In the genomic region with DNA sequence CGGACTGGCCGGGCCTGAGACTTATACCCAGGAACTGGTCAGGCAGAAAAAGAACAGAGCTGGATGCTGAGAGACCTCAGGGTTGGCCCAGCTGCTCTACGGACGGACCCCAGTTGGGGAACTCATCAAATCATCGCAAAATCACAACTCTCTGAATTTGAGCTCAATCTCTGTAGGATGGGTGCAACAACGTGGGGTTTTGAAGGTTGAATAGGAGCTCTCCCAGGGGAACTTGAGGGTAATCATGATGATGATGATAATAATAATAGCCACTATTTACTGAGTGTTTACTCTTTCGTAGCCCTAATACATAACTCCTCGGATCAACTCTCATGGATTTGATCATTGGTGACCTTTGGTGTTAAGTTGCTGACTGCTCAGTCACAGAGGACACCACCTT, we compare ENCODE assay signal across 14 cellular contexts. TPM values are rescaled to one million over a fixed set of nuclear protein-coding genes. Genes with fewer than 3 reads are reported as not detected.
"Had no signal": no experiment of that assay in that cellular context is flagged by ENCODE, and none has a peak within 500 bp of the region (broad histone marks: within the 10 kb centered on the region; RNA-seq: fewer than 3 reads in every experiment).

No MANE protein-coding gene starts in this region.

RNA-seq across cellular contexts. Expression of a gene that starts 1.4 kb away (rescaled TPM):
- total RNA-seq: activated B cell treated with CpG ODN at 0.5 μM for 24 hours; activated CD4-positive, alpha-beta memory T cell treated with anti-CD3 and anti-CD28 coated beads for 36 hours; activated CD4-positive, alpha-beta memory T cell treated with anti-CD3 and anti-CD28 coated beads, Interleukin-2, amount 10 ng/mL, durations not matched to agents 7 days and 5 days; activated CD4-positive, alpha-beta T cell treated with anti-CD3 and anti-CD28 coated beads, Interleukin-2, amount 10 ng/mL, durations not matched to agents 24 days and 14 days; activated CD8-positive, alpha-beta memory T cell treated with anti-CD3 and anti-CD28 coated beads for 36 hours; activated CD8-positive, alpha-beta memory T cell treated with anti-CD3 and anti-CD28 coated beads, Interleukin-2, amount 10 ng/mL, durations not matched to agents 7 days and 5 days; activated CD8-positive, alpha-beta T cell treated with anti-CD3 and anti-CD28 coated beads for 36 hours; activated CD8-positive, alpha-beta T cell treated with anti-CD3 and anti-CD28 coated beads, Interleukin-2, amount 10 ng/mL, durations not matched to agents 7 days and 5 days; T-helper 1 cell treated with Interleukin-12 subunit alpha and Interleukin-12 subunit beta and Interleukin-4 antibody, amounts not matched to agents 30 ng/mL and 1 ng/mL, for 36 hours; T-helper 17 cell; T-helper 2 cell treated with Interferon-gamma antibody and Interleukin-4, amounts not matched to agents 100 ng/mL and 5 ng/mL, for 36 hours; WTC11 had no signal

RNA-seq across cellular contexts. Expression of a gene that starts 6.2 kb away (rescaled TPM):
- total RNA-seq: activated B cell treated with CpG ODN at 0.5 μM for 24 hours; activated CD4-positive, alpha-beta memory T cell treated with anti-CD3 and anti-CD28 coated beads for 36 hours; activated CD4-positive, alpha-beta memory T cell treated with anti-CD3 and anti-CD28 coated beads, Interleukin-2, amount 10 ng/mL, durations not matched to agents 7 days and 5 days; activated CD4-positive, alpha-beta T cell treated with anti-CD3 and anti-CD28 coated beads for 36 hours; activated CD4-positive, alpha-beta T cell treated with anti-CD3 and anti-CD28 coated beads, Interleukin-2, amount 10 ng/mL, durations not matched to agents 24 days and 14 days; activated CD4-positive, alpha-beta T cell treated with anti-CD3 and anti-CD28 coated beads, Interleukin-2, amount 10 ng/mL, durations not matched to agents 7 days and 5 days; activated CD8-positive, alpha-beta memory T cell treated with anti-CD3 and anti-CD28 coated beads for 36 hours; activated CD8-positive, alpha-beta memory T cell treated with anti-CD3 and anti-CD28 coated beads, Interleukin-2, amount 10 ng/mL, durations not matched to agents 7 days and 5 days; activated CD8-positive, alpha-beta T cell treated with anti-CD3 and anti-CD28 coated beads for 36 hours; activated CD8-positive, alpha-beta T cell treated with anti-CD3 and anti-CD28 coated beads, Interleukin-2, amount 10 ng/mL, durations not matched to agents 7 days and 5 days; T-helper 1 cell treated with Interleukin-12 subunit alpha and Interleukin-12 subunit beta and Interleukin-4 antibody, amounts not matched to agents 30 ng/mL and 1 ng/mL, for 36 hours; T-helper 17 cell; T-helper 2 cell treated with Interferon-gamma antibody and Interleukin-4, amounts not matched to agents 100 ng/mL and 5 ng/mL, for 36 hours; WTC11 had no signal

RNA-seq across cellular contexts. Expression of a gene that starts 6.4 kb away (rescaled TPM):
- total RNA-seq: activated B cell treated with CpG ODN at 0.5 μM for 24 hours; activated CD4-positive, alpha-beta memory T cell treated with anti-CD3 and anti-CD28 coated beads for 36 hours; activated CD4-positive, alpha-beta memory T cell treated with anti-CD3 and anti-CD28 coated beads, Interleukin-2, amount 10 ng/mL, durations not matched to agents 7 days and 5 days; activated CD4-positive, alpha-beta T cell treated with anti-CD3 and anti-CD28 coated beads for 36 hours; activated CD4-positive, alpha-beta T cell treated with anti-CD3 and anti-CD28 coated beads, Interleukin-2, amount 10 ng/mL, durations not matched to agents 24 days and 14 days; activated CD4-positive, alpha-beta T cell treated with anti-CD3 and anti-CD28 coated beads, Interleukin-2, amount 10 ng/mL, durations not matched to agents 7 days and 5 days; activated CD8-positive, alpha-beta memory T cell treated with anti-CD3 and anti-CD28 coated beads for 36 hours; activated CD8-positive, alpha-beta memory T cell treated with anti-CD3 and anti-CD28 coated beads, Interleukin-2, amount 10 ng/mL, durations not matched to agents 7 days and 5 days; activated CD8-positive, alpha-beta T cell treated with anti-CD3 and anti-CD28 coated beads for 36 hours; activated CD8-positive, alpha-beta T cell treated with anti-CD3 and anti-CD28 coated beads, Interleukin-2, amount 10 ng/mL, durations not matched to agents 7 days and 5 days; T-helper 1 cell treated with Interleukin-12 subunit alpha and Interleukin-12 subunit beta and Interleukin-4 antibody, amounts not matched to agents 30 ng/mL and 1 ng/mL, for 36 hours; T-helper 17 cell; T-helper 2 cell treated with Interferon-gamma antibody and Interleukin-4, amounts not matched to agents 100 ng/mL and 5 ng/mL, for 36 hours; WTC11 had no signal

RNA-seq across cellular contexts. Expression of a gene that starts 13.3 kb away (rescaled TPM):
- total RNA-seq: activated B cell treated with CpG ODN at 0.5 μM for 24 hours; activated CD4-positive, alpha-beta memory T cell treated with anti-CD3 and anti-CD28 coated beads for 36 hours; activated CD4-positive, alpha-beta memory T cell treated with anti-CD3 and anti-CD28 coated beads, Interleukin-2, amount 10 ng/mL, durations not matched to agents 7 days and 5 days; activated CD4-positive, alpha-beta T cell treated with anti-CD3 and anti-CD28 coated beads for 36 hours; activated CD4-positive, alpha-beta T cell treated with anti-CD3 and anti-CD28 coated beads, Interleukin-2, amount 10 ng/mL, durations not matched to agents 24 days and 14 days; activated CD4-positive, alpha-beta T cell treated with anti-CD3 and anti-CD28 coated beads, Interleukin-2, amount 10 ng/mL, durations not matched to agents 7 days and 5 days; activated CD8-positive, alpha-beta memory T cell treated with anti-CD3 and anti-CD28 coated beads for 36 hours; activated CD8-positive, alpha-beta memory T cell treated with anti-CD3 and anti-CD28 coated beads, Interleukin-2, amount 10 ng/mL, durations not matched to agents 7 days and 5 days; activated CD8-positive, alpha-beta T cell treated with anti-CD3 and anti-CD28 coated beads for 36 hours; activated CD8-positive, alpha-beta T cell treated with anti-CD3 and anti-CD28 coated beads, Interleukin-2, amount 10 ng/mL, durations not matched to agents 7 days and 5 days; T-helper 1 cell treated with Interleukin-12 subunit alpha and Interleukin-12 subunit beta and Interleukin-4 antibody, amounts not matched to agents 30 ng/mL and 1 ng/mL, for 36 hours; T-helper 17 cell; T-helper 2 cell treated with Interferon-gamma antibody and Interleukin-4, amounts not matched to agents 100 ng/mL and 5 ng/mL, for 36 hours had no signal

RNA-seq across cellular contexts. Expression of a gene that starts 13.4 kb away (rescaled TPM):
- total RNA-seq: activated B cell treated with CpG ODN at 0.5 μM for 24 hours; activated CD4-positive, alpha-beta T cell treated with anti-CD3 and anti-CD28 coated beads, Interleukin-2, amount 10 ng/mL, durations not matched to agents 24 days and 14 days; activated CD4-positive, alpha-beta T cell treated with anti-CD3 and anti-CD28 coated beads, Interleukin-2, amount 10 ng/mL, durations not matched to agents 7 days and 5 days; activated CD8-positive, alpha-beta memory T cell treated with anti-CD3 and anti-CD28 coated beads for 36 hours; activated CD8-positive, alpha-beta memory T cell treated with anti-CD3 and anti-CD28 coated beads, Interleukin-2, amount 10 ng/mL, durations not matched to agents 7 days and 5 days; activated CD8-positive, alpha-beta T cell treated with anti-CD3 and anti-CD28 coated beads for 36 hours; activated CD8-positive, alpha-beta T cell treated with anti-CD3 and anti-CD28 coated beads, Interleukin-2, amount 10 ng/mL, durations not matched to agents 7 days and 5 days; T-helper 1 cell treated with Interleukin-12 subunit alpha and Interleukin-12 subunit beta and Interleukin-4 antibody, amounts not matched to agents 30 ng/mL and 1 ng/mL, for 36 hours; T-helper 17 cell; T-helper 2 cell treated with Interferon-gamma antibody and Interleukin-4, amounts not matched to agents 100 ng/mL and 5 ng/mL, for 36 hours; WTC11 had no signal
